In genomic region chr5:124740055-124740454, GRCh38 we compare ENCODE assay signal across 2 cellular contexts.
TF ChIP-seq lines count a peak whose summit lies in the region.

No MANE protein-coding gene starts in this region.

TF ChIP-seq in HCT116, 20 proteins besides CTCF, POLR2A, EP300 and RAD21:
- TF ChIP-seq REST (IDR thresholded peaks at IDR 0.05; ENCODE audit: low read depth) (no peak), POLR2AphosphoS5 (IDR thresholded peaks at IDR 0.05; ENCODE audit: low read depth, low read length) (no peak), MAX (IDR thresholded peaks at IDR 0.05) (no peak), CBX3 (IDR thresholded peaks at IDR 0.05; ENCODE audit: low read depth) (no peak), JUND (IDR thresholded peaks at IDR 0.05) (no peak), YY1 (IDR thresholded peaks at IDR 0.05; ENCODE audit: extremely low read depth, insufficient replicate concordance, low read depth, low read length) (no peak), ZFX (IDR thresholded peaks at IDR 0.05) (no peak), TCF7L2 (IDR thresholded peaks at IDR 0.05; ENCODE audit: borderline replicate concordance, extremely low read depth, insufficient read depth, insufficient read length) (no peak), EGR1 (IDR thresholded peaks at IDR 0.05; ENCODE audit: low read depth) (no peak), SRF (IDR thresholded peaks at IDR 0.05; ENCODE audit: low read depth) (no peak), ZNF274 (IDR thresholded peaks at IDR 0.05; ENCODE audit: low read depth, low read length) (no peak), FOSL1 (IDR thresholded peaks at IDR 0.05; ENCODE audit: low read depth) (no peak), SIN3A (IDR thresholded peaks at IDR 0.05; ENCODE audit: low read depth) (no peak), CEBPB (IDR thresholded peaks at IDR 0.05; ENCODE audit: low read depth) (no peak), SP1 (IDR thresholded peaks at IDR 0.05; ENCODE audit: low read depth) (no peak), ZBTB33 (IDR thresholded peaks at IDR 0.05; ENCODE audit: extremely low read depth, insufficient replicate concordance, low read length) (no peak), EZH2 (IDR thresholded peaks at IDR 0.05) (no peak), ELF1 (IDR thresholded peaks at IDR 0.05; ENCODE audit: borderline replicate concordance, low read depth) (no peak), ATF3 (IDR thresholded peaks at IDR 0.05) (no peak)

TF ChIP-seq in GM12878, 131 proteins besides CTCF, POLR2A, EP300 and RAD21:
- no peak for TF ChIP-seq BACH1 (IDR thresholded peaks at IDR 0.05; ENCODE audit: borderline replicate concordance)
- no peak for TF ChIP-seq GABPA (IDR thresholded peaks at IDR 0.05; ENCODE audit: low read depth)
- no peak for TF ChIP-seq CHD4 (IDR thresholded peaks at IDR 0.05)
- TF ChIP-seq EED (IDR thresholded peaks at IDR 0.05; ENCODE audit: low read depth) = no peak
- TF ChIP-seq CHD2 (IDR thresholded peaks at IDR 0.05; ENCODE audit: borderline replicate concordance, low read depth, low read length) = no peak
- no peak for TF ChIP-seq PBX3 (IDR thresholded peaks at IDR 0.05; ENCODE audit: insufficient replicate concordance, low read depth, low read length)
- no peak for TF ChIP-seq NR2C2 (IDR thresholded peaks at IDR 0.05; ENCODE audit: borderline replicate concordance, control insufficient read depth, insufficient read length, low read depth)
- TF ChIP-seq NRF1 (conservative IDR thresholded peaks at IDR 0.05; ENCODE audit: low read depth, low read length) = no peak
- no peak for TF ChIP-seq KDM1A (IDR thresholded peaks at IDR 0.05; ENCODE audit: borderline replicate concordance)
- no peak; the same call in 1 of the 2 replicates for TF ChIP-seq BMI1 (IDR thresholded peaks at IDR 0.05; ENCODE audit: borderline replicate concordance)
- TF ChIP-seq ETV6 (conservative IDR thresholded peaks at IDR 0.05 in 1 of 2, IDR thresholded peaks at IDR 0.05 in 1 of 2; ENCODE audit: borderline replicate concordance in 1 of 2, low read depth in 1 of 2) = no peak
- TF ChIP-seq RELA (IDR thresholded peaks at IDR 0.05; ENCODE audit: borderline replicate concordance, partially characterized antibody) = no peak
- no peak for TF ChIP-seq FOXM1 (IDR thresholded peaks at IDR 0.05; ENCODE audit: low read depth, low read length)
- TF ChIP-seq YBX1 (IDR thresholded peaks at IDR 0.05) = no peak
- TF ChIP-seq ZNF592 (IDR thresholded peaks at IDR 0.05) = no peak
- no peak for TF ChIP-seq ATF7 (IDR thresholded peaks at IDR 0.05; ENCODE audit: low read depth)
- no peak for TF ChIP-seq E2F4 (IDR thresholded peaks at IDR 0.05; ENCODE audit: low read depth, low read length)
- TF ChIP-seq STAT1 (conservative IDR thresholded peaks at IDR 0.05) = no peak
- no peak for TF ChIP-seq RAD51 (IDR thresholded peaks at IDR 0.05)
